ENCODE assay signal across 16 cellular contexts in genomic region chr12:3551976-3552725, GRCh38.
DNase-seq lines count a peak whose midpoint lies in the region; ATAC-seq and TF ChIP-seq lines count a peak whose summit lies in the region.
"Had no signal": no experiment of that assay in that cellular context is flagged by ENCODE, and none has a peak within 500 bp of the region (broad histone marks: within the 10 kb centered on the region; RNA-seq: fewer than 3 reads in every experiment).

No MANE protein-coding gene starts in this region.

- peak; percentile 40 for ATAC-seq in Right ventricle myocardium inferior
- no peak for ATAC-seq in left cardiac atrium
- no peak for ATAC-seq in GM23338
- ATAC-seq: HCT116 had no signal

- H2AFZ ChIP-seq in neural progenitor cell (replicated peaks) (no peak overlapping the region), GM23338 (no peak overlapping the region)

- H3K4me1 Mint-ChIP-seq in endothelial cell (ENCODE audit: unreplicated experiment): peaks cover 19% of the 10 kb centered on the region
- H3K4me1 Mint-ChIP-seq in neural progenitor cell: peaks cover 8% of the 10 kb centered on the region
- no peaks in the 10 kb centered on the region for H3K4me1 Mint-ChIP-seq in type B pancreatic cell (ENCODE audit: unreplicated experiment)
- peaks cover 13% of the 10 kb centered on the region for H3K4me1 Mint-ChIP-seq in GM23338
- H3K4me1 Mint-ChIP-seq: CD8-positive, alpha-beta memory T cell had no signal

- intact Hi-C loops in Right ventricle myocardium inferior (cut with DNase I): no loop called here
- intact Hi-C loops in left cardiac atrium (cut with DNase I): no loop called here

- H3K4me3 ChIP-seq in neural progenitor cell: no peak overlapping the region
- no peak overlapping the region for H3K4me3 ChIP-seq in GM23338
- H3K4me3 ChIP-seq: BLaER1 had no signal

- no peaks in the 10 kb centered on the region for H3K79me2 ChIP-seq in neural progenitor cell (ENCODE audit: low read depth)
- no peaks in the 10 kb centered on the region for H3K79me2 ChIP-seq in GM23338 (replicated peaks; ENCODE audit: insufficient read depth)

- DNase-seq in Right ventricle myocardium inferior (ENCODE audit: missing footprints) (no peak), left cardiac atrium (no peak), endothelial cell (ENCODE audit: low spot score) (no peak), neural progenitor cell (ENCODE audit: low spot score) (no peak), type B pancreatic cell (ENCODE audit: extremely low spot score, unreplicated experiment) (peak; percentile 53), GM23338 (ENCODE audit: low spot score) (no peak), NCI-H510A treated with DMSO at 0.1 percent for 48 hours (lab: John Stamatoyannopoulos, UW) (no peak)
- DNase-seq in activated CD4-positive, alpha-beta T cell treated with anti-CD3 and anti-CD28 coated beads, Interleukin-2, amount 50 U/mL, for 1 hour: no peak
- DNase-seq: 8988T; AML-193; Caco-2; CD8-positive, alpha-beta memory T cell; DND-41; GDM1 had no signal

- H3K4me3 Mint-ChIP-seq in endothelial cell (ENCODE audit: unreplicated experiment): peak overlapping the region; percentile 5
- H3K4me3 Mint-ChIP-seq in neural progenitor cell: no peak overlapping the region
- H3K4me3 Mint-ChIP-seq in type B pancreatic cell: no peak overlapping the region
- H3K4me3 Mint-ChIP-seq in GM23338: no peak overlapping the region
- H3K4me3 Mint-ChIP-seq: CD8-positive, alpha-beta memory T cell had no signal

- no peaks in the 10 kb centered on the region for H3K9me3 ChIP-seq in neural progenitor cell (ENCODE audit: low read depth)
- H3K9me3 ChIP-seq: BLaER1, Caco-2 had no signal

- H3F3A ChIP-seq in neural progenitor cell (ENCODE audit: low read depth): no peaks in the 10 kb centered on the region
- H3F3A ChIP-seq in GM23338 (replicated peaks; ENCODE audit: low read depth): no peaks in the 10 kb centered on the region

- peaks cover 9% of the 10 kb centered on the region for H3K4me1 ChIP-seq in neural progenitor cell
- H3K4me1 ChIP-seq in GM23338 (ENCODE audit: insufficient read depth): no peaks in the 10 kb centered on the region
- H3K4me1 ChIP-seq: Caco-2 had no signal

- H3K27me3 Mint-ChIP-seq in endothelial cell (ENCODE audit: unreplicated experiment): peaks cover 6% of the 10 kb centered on the region
- H3K27me3 Mint-ChIP-seq in neural progenitor cell (ENCODE audit: insufficient read depth, low read depth): peaks cover 8% of the 10 kb centered on the region
- H3K27me3 Mint-ChIP-seq in type B pancreatic cell: peaks cover 63% of the 10 kb centered on the region
- H3K27me3 Mint-ChIP-seq in GM23338 (ENCODE audit: insufficient read depth, low read depth, poor library complexity): peaks cover 4% of the 10 kb centered on the region

- H3K36me3 ChIP-seq in neural progenitor cell: no peaks in the 10 kb centered on the region
- H3K36me3 ChIP-seq in GM23338 (ENCODE audit: insufficient read depth): no peaks in the 10 kb centered on the region
- H3K36me3 ChIP-seq: BLaER1 had no signal

- H3K36me3 Mint-ChIP-seq in endothelial cell (ENCODE audit: low read depth, unreplicated experiment): no peaks in the 10 kb centered on the region
- H3K36me3 Mint-ChIP-seq in neural progenitor cell: peaks cover 6% of the 10 kb centered on the region
- no peaks in the 10 kb centered on the region for H3K36me3 Mint-ChIP-seq in type B pancreatic cell
- H3K36me3 Mint-ChIP-seq in GM23338 (ENCODE audit: low read depth): no peaks in the 10 kb centered on the region; the same call in 2 of the 3 replicates
- H3K36me3 Mint-ChIP-seq: CD8-positive, alpha-beta memory T cell had no signal

- no peaks in the 10 kb centered on the region for H3K27me3 ChIP-seq in neural progenitor cell
- H3K27me3 ChIP-seq in GM23338 (ENCODE audit: insufficient read depth): no peaks in the 10 kb centered on the region
- H3K27me3 ChIP-seq: BLaER1 had no signal

- TF ChIP-seq CTCF in endothelial cell (IDR thresholded peaks at IDR 0.05; ENCODE audit: unreplicated experiment) (no peak), neural progenitor cell (IDR thresholded peaks at IDR 0.05) (no peak), type B pancreatic cell (conservative IDR thresholded peaks at IDR 0.05) (no peak), GM23338 (conservative IDR thresholded peaks at IDR 0.05; ENCODE audit: low read depth in 2 of 2) (no peak)

- no peaks in the 10 kb centered on the region for H3K9me2 ChIP-seq in GM23338 (ENCODE audit: insufficient read depth)

- H3K27ac Mint-ChIP-seq in endothelial cell (ENCODE audit: unreplicated experiment): no peak overlapping the region
- peak overlapping the region; percentile 23 for H3K27ac Mint-ChIP-seq in neural progenitor cell
- H3K27ac Mint-ChIP-seq in type B pancreatic cell: no peak overlapping the region
- no peak overlapping the region for H3K27ac Mint-ChIP-seq in GM23338

- no peaks in the 10 kb centered on the region for H3K9me3 Mint-ChIP-seq in endothelial cell (ENCODE audit: unreplicated experiment)
- H3K9me3 Mint-ChIP-seq in neural progenitor cell: peaks cover 3% of the 10 kb centered on the region
- H3K9me3 Mint-ChIP-seq in type B pancreatic cell: no peaks in the 10 kb centered on the region
- H3K9me3 Mint-ChIP-seq in GM23338: no peaks in the 10 kb centered on the region; the same call in 2 of the 3 replicates

- H4K20me1 ChIP-seq in neural progenitor cell (ENCODE audit: low read depth): no peaks in the 10 kb centered on the region
- H4K20me1 ChIP-seq in GM23338 (replicated peaks; ENCODE audit: insufficient read depth): no peaks in the 10 kb centered on the region
- H4K20me1 ChIP-seq: BLaER1 had no signal

- H3K4me2 ChIP-seq in neural progenitor cell (no peak overlapping the region), GM23338 (no peak overlapping the region)
- H3K4me2 ChIP-seq: BLaER1 had no signal

- H3K27ac ChIP-seq in neural progenitor cell: no peak overlapping the region
- H3K27ac ChIP-seq in GM23338 (ENCODE audit: low read depth): no peak overlapping the region
- H3K27ac ChIP-seq: BLaER1 had no signal

- H3K9ac ChIP-seq in neural progenitor cell: no peak overlapping the region
- H3K9ac ChIP-seq: BLaER1 had no signal

TF ChIP-seq in GM23338, 12 proteins besides CTCF, POLR2A, EP300 and RAD21:
- TF ChIP-seq EZH2 (IDR thresholded peaks at IDR 0.05; ENCODE audit: low read depth, unreplicated experiment) (no peak), EZH2phosphoT487 (IDR thresholded peaks at IDR 0.05; ENCODE audit: unreplicated experiment) (no peak), ZNF331 (CRISPR knock-in tag; IDR thresholded peaks at IDR 0.05; ENCODE audit: low read depth) (no peak), NANOG (IDR thresholded peaks at IDR 0.05; ENCODE audit: borderline replicate concordance) (no peak), JUNB (IDR thresholded peaks at IDR 0.05; ENCODE audit: unreplicated experiment) (no peak), ETS1 (IDR thresholded peaks at IDR 0.05) (no peak), ZNF114 (CRISPR knock-in tag; IDR thresholded peaks at IDR 0.05) (no peak)
